ENCODE assay signal across 11 cellular contexts in genomic region chr4:1794809-1795303, GRCh38. TPM values are rescaled to one million over a fixed set of nuclear protein-coding genes. Genes with fewer than 3 reads are reported as not detected.
A peak's percentile ranks its signal among the peaks of the same experiment; 100 is the strongest.
DNase-seq lines count a peak whose midpoint lies in the region; ATAC-seq and TF ChIP-seq lines count a peak whose summit lies in the region.
"Had no signal": no experiment of that assay in that cellular context is flagged by ENCODE, and none has a peak within 500 bp of the region (broad histone marks: within the 10 kb centered on the region; RNA-seq: fewer than 3 reads in every experiment).

No MANE protein-coding gene starts in this region.

- H3K4me1 ChIP-seq in Peyer's patch (peaks cover 12 to 55% (median 19%) of the 10 kb centered on the region in 4 donors), hepatocyte (ENCODE audit: insufficient read depth) (peaks cover 45% of the 10 kb centered on the region), psoas muscle (peaks cover 11% of the 10 kb centered on the region), Karpas-422 (ENCODE audit: low read length) (no peaks in the 10 kb centered on the region; the same call in 1 of the 2 replicates)

- peaks cover 58% of the 10 kb centered on the region for H3K79me2 ChIP-seq in hepatocyte
- H3K79me2 ChIP-seq in Karpas-422 (ENCODE audit: low read length), result no peaks in the 10 kb centered on the region

- TF ChIP-seq CTCF in GM13977 (IDR thresholded peaks at IDR 0.05; ENCODE audit: extremely low read depth, insufficient read depth, missing control alignments) (no peak), Peyer's patch (IDR thresholded peaks at IDR 0.05) (no peak), hepatocyte (IDR thresholded peaks at IDR 0.05; ENCODE audit: poor library complexity) (no peak), psoas muscle (IDR thresholded peaks at IDR 0.05) (no peak)

- H3K4me3 ChIP-seq in Peyer's patch (peak overlapping the region; percentile 46 to 88 (median 66)), hepatocyte (peak overlapping the region; percentile 85), psoas muscle (peak overlapping the region; percentile 60), Karpas-422 (ENCODE audit: low read length) (no peak overlapping the region)

- ATAC-seq in psoas muscle (no peak), sciatic nerve (no peak)
- ATAC-seq: naive thymus-derived CD4-positive, alpha-beta T cell had no signal

- no peak overlapping the region for H2AFZ ChIP-seq in hepatocyte
- H2AFZ ChIP-seq in Karpas-422 (ENCODE audit: low read length), result no peak overlapping the region

- no peak for TF ChIP-seq POLR2A in Peyer's patch (IDR thresholded peaks at IDR 0.05)

- intact Hi-C loops in psoas muscle (cut with DNase I) (no loop called here), sciatic nerve (cut with DNase I) (no loop called here)

- in situ Hi-C loops in GM13977 (cut with MboI; ENCODE audit: low pct_unique_long_range_greater_than_20kb, low sequenced_read_pairs, unreplicated experiment), result no loop called here
- in situ Hi-C loops in G401 (cut with HindIII; ENCODE audit: low sequenced_read_pairs), result no loop called here

- H3K9me2 ChIP-seq in hepatocyte (replicated peaks; ENCODE audit: insufficient read depth), result no peaks in the 10 kb centered on the region
- H3K9me2 ChIP-seq in Karpas-422 (replicated peaks; ENCODE audit: insufficient read depth, low read length), result no peaks in the 10 kb centered on the region

- H3K4me2 ChIP-seq in hepatocyte (peak overlapping the region; percentile 93), Karpas-422 (ENCODE audit: low read depth, low read length, poor library complexity, severe bottlenecking) (no peak overlapping the region)

- WGBS in hepatocyte (ENCODE audit: low lambda C conversion rate, missing lambda C conversion rate), result 7% methylated on average over 3 of the region's 68 CpGs
- 1 to 2% (median 2%) methylated on average over 50 to 68 of the region's 68 CpGs for WGBS in psoas muscle, 3 donors

- H4K20me1 ChIP-seq in hepatocyte (ENCODE audit: insufficient read depth, poor library complexity, severe bottlenecking), result peaks cover 27% of the 10 kb centered on the region
- H4K20me1 ChIP-seq in Karpas-422 (ENCODE audit: insufficient read depth, low read depth, low read length), result no peaks in the 10 kb centered on the region

- H3K9me3 ChIP-seq in Peyer's patch, result no peaks in the 10 kb centered on the region
- no peaks in the 10 kb centered on the region for H3K9me3 ChIP-seq in hepatocyte (ENCODE audit: low read depth)
- H3K9me3 ChIP-seq in psoas muscle, result no peaks in the 10 kb centered on the region
- no peaks in the 10 kb centered on the region for H3K9me3 ChIP-seq in Karpas-422 (ENCODE audit: low read length)

- H3K27ac ChIP-seq in Peyer's patch, result peak overlapping the region in 3 of 4 donors; percentile 75 to 94 (median 85)
- peak overlapping the region; percentile 96 for H3K27ac ChIP-seq in hepatocyte
- H3K27ac ChIP-seq in psoas muscle, result no peak overlapping the region
- H3K27ac ChIP-seq in Karpas-422 (ENCODE audit: low read length), result no peak overlapping the region
- H3K27ac ChIP-seq: epithelial cell of prostate had no signal

- DNase-seq in GM13977 (ENCODE audit: low spot score), result peak; percentile 61
- no peak for DNase-seq in Peyer's patch
- no peak for DNase-seq in hepatocyte (ENCODE audit: low spot score)
- DNase-seq in psoas muscle, result no peak
- no peak for DNase-seq in sciatic nerve (ENCODE audit: low spot score)
- DNase-seq in G401 (ENCODE audit: low spot score), result no peak
- no peak for DNase-seq in Karpas-422
- DNase-seq in activated naive CD4-positive, alpha-beta T cell treated with Interleukin-2 at 50 U/mL for 16 hours, result no peak
- DNase-seq: activated CD8-positive, alpha-beta memory T cell treated with anti-CD3 and anti-CD28 coated beads, Interleukin-2, amount 50 U/mL, for 4 hours had no signal

- H3K27me3 ChIP-seq in Peyer's patch (peaks cover 0 to 18% of the 10 kb centered on the region in 2 donors), hepatocyte (no peaks in the 10 kb centered on the region), psoas muscle (ENCODE audit: insufficient read depth in 3 of 3, low read length in 2 of 3) (peaks cover 0 to 59% (median 27%) of the 10 kb centered on the region in 3 donors), Karpas-422 (ENCODE audit: low read length) (no peaks in the 10 kb centered on the region)

- H3K9ac ChIP-seq in Karpas-422 (ENCODE audit: low read length), result no peak overlapping the region

- H3K36me3 ChIP-seq in Peyer's patch (no peaks in the 10 kb centered on the region), hepatocyte (replicated peaks; ENCODE audit: insufficient read depth, low read depth) (no peaks in the 10 kb centered on the region), psoas muscle (ENCODE audit: insufficient read depth in 1 of 2, low read depth in 1 of 2) (no peaks in the 10 kb centered on the region), Karpas-422 (ENCODE audit: insufficient read depth, low read length) (no peaks in the 10 kb centered on the region)

RNA-seq across cellular contexts. Expression of gene FGFR3, which starts 1.8 kb away (rescaled TPM):
- 100 to 1,000 TPM in 2 of 4 donors, 10 to 100 TPM in 2; 45.4 to 168 (median 92.4) TPM for total RNA-seq in Peyer's patch
- total RNA-seq in hepatocyte, result 70.0 and 82.0 TPM in 2 replicates
- 99.8 and 132 TPM in 2 replicates for polyA plus RNA-seq in hepatocyte
- total RNA-seq in psoas muscle, result 1 to 10 TPM in 1 of 4 donors, under 1 TPM in 3; 0.17 to 1.1 (median 0.47) TPM
- polyA plus RNA-seq in psoas muscle, result under 1 TPM; 0.29 to 0.57 (median 0.30) TPM
- total RNA-seq in sciatic nerve, result 5.4 TPM
- 38.4 and 49.9 TPM in 2 replicates for total RNA-seq in G401 (2014; rRNA removed; shearing (Covaris generic))
- not detected in 2 replicates for total RNA-seq in Karpas-422 (2014; rRNA removed; shearing (Covaris generic); ENCODE audit: low replicate concordance)
- polyA plus RNA-seq: naive thymus-derived CD4-positive, alpha-beta T cell had no signal

Comparison
In these comparisons a context has a peak if more than half of its experiments do, and no peak if none do; other contexts are left out.
1. H3K27ac ChIP-seq: peak in Peyer's patch (3 of 4) and hepatocyte (single experiment); none in psoas muscle (single experiment) and Karpas-422 (single experiment).